In genomic region chr10:132884041-132884440, GRCh38 we compare ENCODE assay signal across 17 cellular contexts. TPM values are rescaled to one million over a fixed set of nuclear protein-coding genes. Genes with fewer than 3 reads are reported as not detected.
"Had no signal": no experiment of that assay in that cellular context is flagged by ENCODE, and none has a peak within 500 bp of the region (broad histone marks: within the 10 kb centered on the region; RNA-seq: fewer than 3 reads in every experiment).

No MANE protein-coding gene starts in this region.

- H3K9me3 Mint-ChIP-seq: activated T-helper 17 cell treated with anti-CD3 and anti-CD28 coated beads, Interleukin-2, amount 50 U/mL, for 72 hours; neural crest cell; T-cell had no signal

- H3K27ac Mint-ChIP-seq: activated naive CD8-positive, alpha-beta T cell; activated T-helper 17 cell treated with anti-CD3 and anti-CD28 coated beads, Interleukin-2, amount 50 U/mL, for 72 hours; T-cell had no signal

- H3K4me1 ChIP-seq: body of pancreas had no signal

- DNase-seq: activated CD4-positive, CD25-positive, alpha-beta regulatory T cell treated with anti-CD3 and anti-CD28 coated beads, Interleukin-2, amount 50 U/mL, for 72 hours; amniotic stem cell; central memory CD4-positive, alpha-beta T cell; SK-N-SH; stimulated activated CD4-positive, alpha-beta T cell treated with anti-CD3 and anti-CD28 coated beads, Interleukin-4, amount 100 ng/mL, for 4 hours; stimulated activated CD8-positive, alpha-beta memory T cell treated with anti-CD3 and anti-CD28 coated beads, Interleukin-4, amount 100 ng/mL, for 48 hours; stimulated activated naive CD8-positive, alpha-beta T cell treated with anti-CD3 and anti-CD28 coated beads, Interleukin-15, Interleukin-2, amounts not matched to agents 100 U/mL and 50 U/mL, for 24 hours; T1000 had no signal

- H3K4me1 Mint-ChIP-seq: activated T-helper 17 cell treated with anti-CD3 and anti-CD28 coated beads, Interleukin-2, amount 50 U/mL, for 72 hours had no signal

- H3K4me3 Mint-ChIP-seq: activated naive CD8-positive, alpha-beta T cell; activated T-helper 17 cell treated with anti-CD3 and anti-CD28 coated beads, Interleukin-2, amount 50 U/mL, for 72 hours; neural crest cell; T-cell had no signal

- H3K4me3 ChIP-seq: body of pancreas, coronary artery, ovary, skin epidermis had no signal

- H3K27ac ChIP-seq: body of pancreas, coronary artery, ovary, skin epidermis had no signal

- H3K27me3 ChIP-seq: body of pancreas, ovary had no signal

- H3K36me3 ChIP-seq: ovary had no signal

- ATAC-seq: activated T-helper 17 cell treated with anti-CD3 and anti-CD28 coated beads, Interleukin-2, amount 50 U/mL, for 72 hours; body of pancreas; esophagus mucosa; stimulated activated naive CD8-positive, alpha-beta T cell treated with anti-CD3 and anti-CD28 coated beads, Interleukin-15, Interleukin-2, amounts not matched to agents 100 U/mL and 50 U/mL, for 24 hours; T-cell had no signal

- H3K36me3 Mint-ChIP-seq: activated naive CD8-positive, alpha-beta T cell; T-cell had no signal

- H3K9me3 ChIP-seq: body of pancreas, ovary, SK-N-SH had no signal

RNA-seq across cellular contexts. Expression of gene CFAP46, which starts 58.3 kb away (rescaled TPM):
- total RNA-seq: activated T-helper 17 cell treated with anti-CD3 and anti-CD28 coated beads, Interleukin-2, amount 50 U/mL, for 72 hours; T-cell had no signal
